21 cellular contexts compared by ENCODE assay signal in the genomic region with DNA sequence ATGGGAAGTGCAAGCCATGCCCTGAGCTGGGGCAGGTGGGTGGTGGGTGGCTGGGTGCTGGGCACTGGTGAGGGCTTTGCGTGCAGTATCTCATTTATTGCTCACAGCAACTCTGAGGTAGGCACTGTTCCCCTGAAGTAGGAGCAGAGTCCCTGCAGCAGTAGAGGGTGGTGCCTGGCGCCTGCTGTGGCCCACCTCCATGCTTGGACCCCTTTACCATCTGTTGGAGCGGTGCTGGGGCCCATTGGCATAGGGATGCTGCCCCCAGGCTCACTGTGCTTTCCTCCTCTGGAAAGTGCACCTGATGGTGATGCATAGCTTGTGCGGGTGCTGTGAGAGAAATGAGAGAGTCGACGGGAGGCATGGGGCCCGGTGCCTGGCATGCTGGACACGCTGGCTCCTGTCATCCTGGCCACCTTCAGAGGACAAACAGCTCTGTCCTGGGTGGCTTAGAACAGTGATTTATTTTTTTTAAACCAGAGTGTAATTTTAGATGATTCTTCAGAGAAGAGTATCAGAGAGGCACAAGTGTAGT. TPM values are rescaled to one million over a fixed set of nuclear protein-coding genes. Genes with fewer than 3 reads are reported as not detected.
DNase-seq lines count a peak whose midpoint lies in the region; ATAC-seq and TF ChIP-seq lines count a peak whose summit lies in the region.
"Had no signal": no experiment of that assay in that cellular context is flagged by ENCODE, and none has a peak within 500 bp of the region (broad histone marks: within the 10 kb centered on the region; RNA-seq: fewer than 3 reads in every experiment).

No MANE protein-coding gene starts in this region.

- TF ChIP-seq POLR2A in thyroid gland (IDR thresholded peaks at IDR 0.05), result no peak

- peaks cover 0 to 5% of the 10 kb centered on the region in 2 donors for H3K36me3 ChIP-seq in aorta (ENCODE audit: control insufficient read depth in 1 of 2, insufficient read depth in 2 of 2, low read length in 1 of 2)
- H3K36me3 ChIP-seq in thyroid gland, result peaks cover 27 to 29% of the 10 kb centered on the region in 2 donors

- H3K27ac ChIP-seq in aorta (ENCODE audit: low read depth in 1 of 2, low read length in 2 of 2), result no peak overlapping the region
- H3K27ac ChIP-seq in thyroid gland, result no peak overlapping the region

- intact Hi-C loops in natural killer cell (cut with micrococcal nuclease), result no loop called here
- intact Hi-C loops in aorta (cut with DNase I), result no loop called here
- intact Hi-C loops in thyroid gland (cut with DNase I), result no loop called here

- 91% methylated on average over 8 of the region's 8 CpGs for WGBS in aorta, 2 donors
- 96 to 98% methylated on average over 7 to 8 of the region's 8 CpGs for WGBS in thyroid gland, 2 donors

- no peak overlapping the region for H3K4me3 Mint-ChIP-seq in natural killer cell treated with Interleukin-12 subunit alpha and Interleukin-12 subunit beta and Interleukin-15 and Interleukin-18, amount 100 ng/mL, for 72 hours
- H3K4me3 Mint-ChIP-seq in natural killer cell, result no peak overlapping the region
- H3K4me3 Mint-ChIP-seq in chondrocyte (ENCODE audit: unreplicated experiment), result no peak overlapping the region
- no peak overlapping the region for H3K4me3 Mint-ChIP-seq in memory B cell
- H3K4me3 Mint-ChIP-seq: CD14-positive monocyte had no signal

- H3K36me3 Mint-ChIP-seq in natural killer cell treated with Interleukin-12 subunit alpha and Interleukin-12 subunit beta and Interleukin-15 and Interleukin-18, amount 100 ng/mL, for 72 hours, result no peaks in the 10 kb centered on the region
- no peaks in the 10 kb centered on the region for H3K36me3 Mint-ChIP-seq in natural killer cell
- peaks cover 10% of the 10 kb centered on the region for H3K36me3 Mint-ChIP-seq in chondrocyte (ENCODE audit: low read depth)
- H3K36me3 Mint-ChIP-seq in memory B cell, result peaks cover 27% of the 10 kb centered on the region

- H3K9me3 Mint-ChIP-seq in natural killer cell treated with Interleukin-12 subunit alpha and Interleukin-12 subunit beta and Interleukin-15 and Interleukin-18, amount 100 ng/mL, for 72 hours, result no peaks in the 10 kb centered on the region
- H3K9me3 Mint-ChIP-seq in natural killer cell (no peaks in the 10 kb centered on the region), chondrocyte (ENCODE audit: low read depth) (no peaks in the 10 kb centered on the region), memory B cell (no peaks in the 10 kb centered on the region)
- H3K9me3 Mint-ChIP-seq: CD14-positive monocyte had no signal

- H3K4me3 ChIP-seq in aorta (ENCODE audit: low read length in 2 of 2), result no peak overlapping the region
- H3K4me3 ChIP-seq in thyroid gland (replicated peaks in 1 of 3), result no peak overlapping the region

- ATAC-seq in natural killer cell treated with Interleukin-12 subunit alpha and Interleukin-12 subunit beta and Interleukin-15 and Interleukin-18, amount 100 ng/mL, for 72 hours, result no peak
- no peak for ATAC-seq in natural killer cell
- ATAC-seq in memory B cell (ENCODE audit: low read depth), result no peak
- ATAC-seq in aorta (ENCODE audit: low FRiP score), result no peak
- no peak for ATAC-seq in GM21390 (IDR thresholded peaks at IDR 0.05; ENCODE audit: unreplicated experiment)

- H3K9me3 ChIP-seq in aorta (ENCODE audit: control insufficient read depth, low read length), result no peaks in the 10 kb centered on the region
- no peaks in the 10 kb centered on the region for H3K9me3 ChIP-seq in thyroid gland
- H3K9me3 ChIP-seq: Caco-2 had no signal

- DNase-seq in natural killer cell treated with Interleukin-12 subunit alpha and Interleukin-12 subunit beta and Interleukin-15 and Interleukin-18, amount 100 ng/mL, for 72 hours (ENCODE audit: low spot score), result peak; percentile 58
- DNase-seq in natural killer cell (no peak), chondrocyte (ENCODE audit: low spot score) (peak; percentile 64), memory B cell (ENCODE audit: low spot score in 2 of 2) (no peak), aorta (peak; percentile 35 to 61), thyroid gland (no peak), NCI-H446 (lab: John Stamatoyannopoulos, UW) (no peak)
- DNase-seq: AML-193, Caco-2, DMS153, EL, HCEC 1CT, MV-4-11, NCI-H1417, NCI-H1930, NCI-H69 had no signal

- H3K4me1 ChIP-seq in aorta (ENCODE audit: control insufficient read depth in 1 of 2, insufficient read depth in 2 of 2, low read length in 2 of 2), result no peaks in the 10 kb centered on the region
- H3K4me1 ChIP-seq in thyroid gland, result no peaks in the 10 kb centered on the region

- H3K27ac Mint-ChIP-seq in natural killer cell treated with Interleukin-12 subunit alpha and Interleukin-12 subunit beta and Interleukin-15 and Interleukin-18, amount 100 ng/mL, for 72 hours, result no peak overlapping the region
- H3K27ac Mint-ChIP-seq in natural killer cell (no peak overlapping the region), chondrocyte (ENCODE audit: unreplicated experiment) (no peak overlapping the region), memory B cell (peak overlapping the region; percentile 28)

- H3K27me3 Mint-ChIP-seq in natural killer cell treated with Interleukin-12 subunit alpha and Interleukin-12 subunit beta and Interleukin-15 and Interleukin-18, amount 100 ng/mL, for 72 hours, result no peaks in the 10 kb centered on the region
- H3K27me3 Mint-ChIP-seq in natural killer cell (ENCODE audit: low read depth in 2 of 2) (no peaks in the 10 kb centered on the region), chondrocyte (ENCODE audit: low read depth) (no peaks in the 10 kb centered on the region), memory B cell (no peaks in the 10 kb centered on the region)

- TF ChIP-seq CTCF in natural killer cell (IDR thresholded peaks at IDR 0.05) (no peak), chondrocyte (IDR thresholded peaks at IDR 0.05) (no peak), thyroid gland (IDR thresholded peaks at IDR 0.05) (no peak)

- no peaks in the 10 kb centered on the region for H3K27me3 ChIP-seq in aorta (ENCODE audit: control insufficient read depth in 1 of 2, insufficient read depth in 2 of 2, low read length in 1 of 2)
- no peaks in the 10 kb centered on the region for H3K27me3 ChIP-seq in thyroid gland

- H3K4me1 Mint-ChIP-seq in natural killer cell treated with Interleukin-12 subunit alpha and Interleukin-12 subunit beta and Interleukin-15 and Interleukin-18, amount 100 ng/mL, for 72 hours (ENCODE audit: low read depth in 2 of 2), result peaks cover 0 to 4% of the 10 kb centered on the region in 2 donors
- H3K4me1 Mint-ChIP-seq in natural killer cell (peaks cover 0 to 5% of the 10 kb centered on the region in 2 donors), chondrocyte (ENCODE audit: low read depth) (peaks cover 41% of the 10 kb centered on the region), memory B cell (peaks cover 8% of the 10 kb centered on the region)
- H3K4me1 Mint-ChIP-seq: CD14-positive monocyte had no signal

RNA-seq across cellular contexts. Expression of gene SFRP5, which starts 10.4 kb away (rescaled TPM):
- total RNA-seq in natural killer cell treated with Interleukin-12 subunit alpha and Interleukin-12 subunit beta and Interleukin-15 and Interleukin-18, amount 100 ng/mL, for 72 hours, result not detected
- total RNA-seq in natural killer cell (not detected), chondrocyte (0.31 to 0.80 TPM (median 0.35 TPM) in 3 replicates), aorta (1 to 10 TPM; 1.4 to 3.7 TPM), thyroid gland (under 1 TPM in 2 of 4 donors, not detected in 2; 0.22 to 0.40 TPM)
- 1 to 10 TPM in 1 of 2 donors, under 1 TPM in 1; 0.36 to 8.8 TPM for polyA plus RNA-seq in aorta
- total RNA-seq: A673, OCI-LY7, RPMI7951 had no signal
- polyA plus RNA-seq: CD14-positive monocyte had no signal

RNA-seq across cellular contexts. Expression of gene ZFYVE27, which starts 24.5 kb away (rescaled TPM):
- total RNA-seq in natural killer cell treated with Interleukin-12 subunit alpha and Interleukin-12 subunit beta and Interleukin-15 and Interleukin-18, amount 100 ng/mL, for 72 hours, result 10 to 100 TPM; 34.9 to 59.6 TPM
- total RNA-seq in natural killer cell (10 to 100 TPM; 63.0 to 82.8 (median 76.4) TPM), chondrocyte (16.9 to 18.1 TPM (median 17.1 TPM) in 3 replicates), aorta (10 to 100 TPM; 23.0 to 33.2 TPM), thyroid gland (10 to 100 TPM; 18.4 to 43.5 (median 24.8) TPM)
- 10 to 100 TPM in 1 of 2 donors, 1 to 10 TPM in 1; 6.1 to 24.6 TPM for polyA plus RNA-seq in aorta

RNA-seq across cellular contexts. Expression of gene MARVELD1, which starts 47.9 kb away (rescaled TPM):
- under 1 TPM in 1 of 2 donors, not detected in 1; 0.75 TPM for total RNA-seq in natural killer cell treated with Interleukin-12 subunit alpha and Interleukin-12 subunit beta and Interleukin-15 and Interleukin-18, amount 100 ng/mL, for 72 hours
- total RNA-seq in natural killer cell (under 1 TPM; 0.40 to 0.84 (median 0.40) TPM), chondrocyte (133 to 150 TPM (median 143 TPM) in 3 replicates), aorta (10 to 100 TPM; 87.4 to 92.4 TPM), thyroid gland (10 to 100 TPM in 2 of 4 donors, 1 to 10 TPM in 2; 6.0 to 46.6 (median 10.5) TPM)
- polyA plus RNA-seq in aorta, result 10 to 100 TPM; 48.1 to 85.8 TPM

Comparison
In these comparisons a context has a peak if more than half of its experiments do, and no peak if none do; other contexts are left out.
1. DNase-seq: peak in natural killer cell treated with Interleukin-12 subunit alpha and Interleukin-12 subunit beta and Interleukin-15 and Interleukin-18, amount 100 ng/mL, for 72 hours (single experiment), chondrocyte (single experiment) and aorta (2 of 2); none in natural killer cell (single experiment), memory B cell (0 of 2), thyroid gland (0 of 2) and NCI-H446 (0 of 2).